ENCODE assay signal across 8 cellular contexts in genomic region chr17:67386965-67387551, GRCh38. TPM values are rescaled to one million over a fixed set of nuclear protein-coding genes. Genes with fewer than 3 reads are reported as not detected.
DNase-seq lines count a peak whose midpoint lies in the region; ATAC-seq and TF ChIP-seq lines count a peak whose summit lies in the region.

No MANE protein-coding gene starts in this region.

- H3K4me1 Mint-ChIP-seq in central memory CD8-positive, alpha-beta T cell = peaks cover 68% of the 10 kb centered on the region
- peaks cover 8% of the 10 kb centered on the region for H3K4me1 Mint-ChIP-seq in mesothelial cell of epicardium

- ATAC-seq in central memory CD8-positive, alpha-beta T cell (replicated peaks; ENCODE audit: extremely low read depth, poor library complexity, severe bottlenecking) = no peak
- ATAC-seq in HG03025 (IDR thresholded peaks at IDR 0.05; ENCODE audit: low FRiP score, unreplicated experiment) = no peak

- no peaks in the 10 kb centered on the region for H3K9me3 Mint-ChIP-seq in central memory CD8-positive, alpha-beta T cell
- no peaks in the 10 kb centered on the region for H3K9me3 Mint-ChIP-seq in mesothelial cell of epicardium

- H3K4me3 Mint-ChIP-seq in central memory CD8-positive, alpha-beta T cell = peak overlapping the region; percentile 28
- H3K4me3 Mint-ChIP-seq in mesothelial cell of epicardium = no peak overlapping the region

- H3K36me3 Mint-ChIP-seq in central memory CD8-positive, alpha-beta T cell (ENCODE audit: insufficient read depth) = peaks cover 23% of the 10 kb centered on the region
- H3K36me3 Mint-ChIP-seq in mesothelial cell of epicardium = no peaks in the 10 kb centered on the region

- no peak overlapping the region for H3K27ac ChIP-seq in VCaP

- DNase-seq in NCI-H1417 (lab: John Stamatoyannopoulos, UW) (peak; percentile 29 to 68 (median 30)), NCI-H1417 treated with DMSO at 0.1 percent for 48 hours (lab: John Stamatoyannopoulos, UW) (no peak), NCI-H1092 (lab: John Stamatoyannopoulos, UW) (peak; percentile 39), mesothelial cell of epicardium (ENCODE audit: low spot score in 2 of 2, unreplicated experiment in 2 of 2) (peak in 1 of 2 experiments; percentile 56), superior temporal gyrus (ENCODE audit: extremely low spot score) (peak; percentile 54)
- DNase-seq in central memory CD8-positive, alpha-beta T cell (ENCODE audit: low spot score in 2 of 2) = peak in 1 of 2 donors; percentile 37

- H3K27ac Mint-ChIP-seq in central memory CD8-positive, alpha-beta T cell (ENCODE audit: low read depth) = peak overlapping the region; percentile 90
- no peak overlapping the region for H3K27ac Mint-ChIP-seq in mesothelial cell of epicardium

- no peaks in the 10 kb centered on the region for H3K27me3 Mint-ChIP-seq in central memory CD8-positive, alpha-beta T cell
- no peaks in the 10 kb centered on the region for H3K27me3 Mint-ChIP-seq in mesothelial cell of epicardium (ENCODE audit: low read depth)

- TF ChIP-seq CTCF in VCaP (conservative IDR thresholded peaks at IDR 0.05) (peak; percentile 77), mesothelial cell of epicardium (IDR thresholded peaks at IDR 0.05; ENCODE audit: unreplicated experiment) (peak; percentile 81)

RNA-seq across cellular contexts. Expression of gene PITPNC1, which starts 10.0 kb away (rescaled TPM):
- total RNA-seq in mesothelial cell of epicardium = 18.3 to 19.9 TPM (median 19.5 TPM) in 3 replicates

RNA-seq across cellular contexts. Expression of gene PSMD12, which starts 20.7 kb away (rescaled TPM):
- total RNA-seq in mesothelial cell of epicardium = 41.7 to 45.3 TPM (median 44.4 TPM) in 3 replicates
